Comparison of ENCODE assay signal across 1 cellular context in genomic region chr13:33180009-33180804, GRCh38.
TF ChIP-seq lines count a peak whose summit lies in the region.

No MANE protein-coding gene starts in this region.

TF ChIP-seq in HEK293, 187 proteins besides CTCF, POLR2A, EP300 and RAD21 (continued from another document):
- TF ChIP-seq ZBTB44 (tag by site-specific recombination; IDR thresholded peaks at IDR 0.05) = 0 out of 2 replicates have a peak, but pooled peaks have one; percentile 31
- peak; percentile 62 for TF ChIP-seq ZNF341 (tag by site-specific recombination; IDR thresholded peaks at IDR 0.05; ENCODE audit: low read depth)
